8 cellular contexts compared by ENCODE assay signal in the genomic region with DNA sequence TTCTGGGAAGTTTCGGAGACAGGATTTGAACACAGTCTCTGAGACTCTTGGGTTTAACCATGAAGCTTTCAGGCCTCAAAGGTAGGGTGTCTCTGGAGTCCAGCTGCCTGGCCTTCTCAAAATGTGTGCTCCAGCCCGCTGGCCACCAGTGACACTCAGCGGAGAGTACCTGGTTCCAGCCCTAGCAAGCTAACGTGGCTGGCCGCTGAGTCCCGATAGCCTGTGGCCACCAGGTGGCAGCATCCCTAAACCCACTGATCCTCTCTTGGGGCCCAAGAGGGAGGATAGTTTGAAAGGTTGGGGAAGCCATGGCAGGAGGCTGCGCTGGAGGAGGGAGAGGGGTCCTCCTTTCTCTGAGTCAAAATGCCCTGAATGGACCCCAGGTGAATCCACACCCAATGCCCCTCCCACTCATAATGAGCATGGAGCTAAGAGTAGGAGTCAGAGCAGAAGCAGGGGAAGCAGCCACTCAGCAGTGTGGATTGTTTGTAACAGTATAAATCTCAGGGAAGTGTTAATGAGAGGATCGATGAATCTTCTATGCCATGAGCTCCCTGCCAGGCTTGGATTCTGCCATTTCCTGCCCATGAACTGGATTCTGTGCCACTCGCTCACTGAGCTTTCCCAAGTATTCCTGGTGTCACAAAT. TPM values are rescaled to one million over a fixed set of nuclear protein-coding genes. Genes with fewer than 3 reads are reported as not detected.
A peak's percentile ranks its signal among the peaks of the same experiment; 100 is the strongest.
DNase-seq lines count a peak whose midpoint lies in the region; ATAC-seq, FAIRE-seq and TF ChIP-seq lines count a peak whose summit lies in the region.

No MANE protein-coding gene starts in this region.

- no peaks in the 10 kb centered on the region for H3K9me2 ChIP-seq in OCI-LY7 (ENCODE audit: insufficient read depth, low read length)

- no peaks in the 10 kb centered on the region for H3K79me2 ChIP-seq in OCI-LY7 (ENCODE audit: insufficient read depth, low read depth, low read length)

- H3K4me1 ChIP-seq in OCI-LY7 (ENCODE audit: insufficient read depth, low read length, poor library complexity, severe bottlenecking): no peaks in the 10 kb centered on the region

- H3K27me3 Mint-ChIP-seq in CD14-positive monocyte (ENCODE audit: low read depth in 3 of 3) (peaks cover 0 to 12% (median 0%) of the 10 kb centered on the region in 3 donors), osteocyte (ENCODE audit: unreplicated experiment) (peaks cover 41% of the 10 kb centered on the region)
- H3K27me3 Mint-ChIP-seq in activated T-cell treated with anti-CD3 and anti-CD28 coated beads, Interleukin-2, amount 50 U/mL, for 24 hours: peaks cover 30% of the 10 kb centered on the region

- H3K4me2 ChIP-seq in OCI-LY7 (ENCODE audit: low read length): no peak overlapping the region

- CTCF ChIA-PET in OCI-LY7 (lab: Charles Lee; ENCODE audit: unreplicated experiment): interaction anchor here (0.6 to 0.7 kb wide), 2 partner anchors 108 to 115 kb away, joined by 3 read pairs; no protein-coding TSS in a partner anchor

- H3K4me1 Mint-ChIP-seq in CD14-positive monocyte: peaks cover 46% of the 10 kb centered on the region
- peaks cover 3% of the 10 kb centered on the region for H3K4me1 Mint-ChIP-seq in activated T-cell treated with anti-CD3 and anti-CD28 coated beads, Interleukin-2, amount 50 U/mL, for 24 hours (ENCODE audit: low read depth)
- peaks cover 10% of the 10 kb centered on the region for H3K4me1 Mint-ChIP-seq in osteocyte (ENCODE audit: unreplicated experiment)

- H2AFZ ChIP-seq in OCI-LY7 (ENCODE audit: low read length): no peak overlapping the region

- BruUV-seq in OCI-LY7 (replicated peaks; lab: Mats Ljungman, UMichigan): no TSS peak

- H3K9me3 Mint-ChIP-seq in CD14-positive monocyte (no peaks in the 10 kb centered on the region), osteocyte (ENCODE audit: unreplicated experiment) (no peaks in the 10 kb centered on the region)
- H3K9me3 Mint-ChIP-seq in activated T-cell treated with anti-CD3 and anti-CD28 coated beads, Interleukin-2, amount 50 U/mL, for 24 hours: no peaks in the 10 kb centered on the region

- POLR2A ChIA-PET in OCI-LY7 (lab: Charles Lee): no interaction called here

- DNase-seq in CD14-positive monocyte (ENCODE audit: low spot score): peak; percentile 59
- DNase-seq in GM19239 (ENCODE audit: insufficient read length, low spot score): peak; percentile 67
- DNase-seq in OCI-LY7 (ENCODE audit: low spot score): peak; percentile 58
- DNase-seq in activated T-cell treated with anti-CD3 and anti-CD28 coated beads, Interleukin-2, amount 50 U/mL, for 24 hours: peak; percentile 72
- DNase-seq in fibroblast of the aortic adventitia (ENCODE audit: low read depth): peak; percentile 44
- no peak for DNase-seq in osteocyte (ENCODE audit: extremely low spot score, unreplicated experiment)
- DNase-seq in urothelium cell line (ENCODE audit: low spot score): peak; percentile 60

- intact Hi-C loops in CD14-positive monocyte (cut with micrococcal nuclease) (loop anchor here (5.0 kb wide), 2 partner anchors 35 to 60 kb away; partner anchors contain the start of gene MACROH2A1 (in 2 of the 2)), OCI-LY7 (cut with micrococcal nuclease; ENCODE audit: unreplicated experiment) (loop anchor here (1.0 kb wide), 1 partner anchor 95 kb away; no protein-coding TSS in a partner anchor)

- peak; percentile 93 for TF ChIP-seq CTCF in CD14-positive monocyte (IDR thresholded peaks at IDR 0.05)
- TF ChIP-seq CTCF in OCI-LY7 (conservative IDR thresholded peaks at IDR 0.05; ENCODE audit: low read length): peak; percentile 90
- peak; percentile 78 for TF ChIP-seq CTCF in fibroblast of the aortic adventitia (IDR thresholded peaks at IDR 0.05; ENCODE audit: insufficient read depth, low read length)
- peak; percentile 77 for TF ChIP-seq CTCF in osteocyte (IDR thresholded peaks at IDR 0.05)

- H3K36me3 Mint-ChIP-seq in CD14-positive monocyte (peaks cover 0 to 4% of the 10 kb centered on the region in 2 donors), osteocyte (ENCODE audit: unreplicated experiment) (no peaks in the 10 kb centered on the region)
- H3K36me3 Mint-ChIP-seq in activated T-cell treated with anti-CD3 and anti-CD28 coated beads, Interleukin-2, amount 50 U/mL, for 24 hours (ENCODE audit: low read depth): no peaks in the 10 kb centered on the region

- no peak overlapping the region for H3K4me3 ChIP-seq in OCI-LY7 (ENCODE audit: low read depth, low read length, poor library complexity, severe bottlenecking)
- H3K4me3 ChIP-seq in fibroblast of the aortic adventitia (ENCODE audit: low read depth, low read length): no peak overlapping the region

- H4K20me1 ChIP-seq in OCI-LY7 (ENCODE audit: insufficient read depth, low read length): no peaks in the 10 kb centered on the region

- H3K27ac Mint-ChIP-seq in CD14-positive monocyte (peak overlapping the region in 6 of 7 donors; percentile 18 to 98 (median 68)), osteocyte (ENCODE audit: unreplicated experiment) (no peak overlapping the region)
- no peak overlapping the region for H3K27ac Mint-ChIP-seq in activated T-cell treated with anti-CD3 and anti-CD28 coated beads, Interleukin-2, amount 50 U/mL, for 24 hours

- FAIRE-seq in GM19239 (lab: Jason Lieb, UNC): peak; percentile 74
- FAIRE-seq in urothelium cell line (lab: Jason Lieb, UNC): no peak

- H3K9me3 ChIP-seq in OCI-LY7 (ENCODE audit: low read length): no peaks in the 10 kb centered on the region

- no peak overlapping the region for H3K4me3 Mint-ChIP-seq in CD14-positive monocyte
- no peak overlapping the region for H3K4me3 Mint-ChIP-seq in activated T-cell treated with anti-CD3 and anti-CD28 coated beads, Interleukin-2, amount 50 U/mL, for 24 hours
- no peak overlapping the region for H3K4me3 Mint-ChIP-seq in osteocyte (ENCODE audit: unreplicated experiment)

- peak; percentile 57 for ATAC-seq in HG03520 (IDR thresholded peaks at IDR 0.05; ENCODE audit: unreplicated experiment)

- H3K27ac ChIP-seq in OCI-LY7 (ENCODE audit: low read depth, low read length, poor library complexity, severe bottlenecking): no peak overlapping the region

- no peaks in the 10 kb centered on the region for H3K36me3 ChIP-seq in OCI-LY7 (ENCODE audit: insufficient read depth, low read length)

RNA-seq across cellular contexts. Expression of gene TIFAB, which starts 5.4 kb away (rescaled TPM):
- under 1 TPM; 0.29 to 0.50 TPM for polyA plus RNA-seq in CD14-positive monocyte
- not detected in 2 replicates for total RNA-seq in OCI-LY7 (2014; rRNA removed; shearing (Covaris generic))
- total RNA-seq in OCI-LY7 (2022) (not detected in 2 replicates), fibroblast of the aortic adventitia (ENCODE audit: low replicate concordance) (0.08 TPM in 1 of 2 replicates, not detected in the other), osteocyte (not detected in 2 replicates)

RNA-seq across cellular contexts. Expression of gene DCANP1, which starts 10.4 kb away (rescaled TPM):
- polyA plus RNA-seq in CD14-positive monocyte: under 1 TPM; 0.14 to 0.15 TPM
- total RNA-seq in OCI-LY7 (2014; rRNA removed; shearing (Covaris generic)): not detected in 2 replicates
- total RNA-seq in OCI-LY7 (2022) (not detected in 2 replicates), fibroblast of the aortic adventitia (ENCODE audit: low replicate concordance) (not detected in 2 replicates), osteocyte (not detected in 2 replicates)

RNA-seq across cellular contexts. Expression of gene MACROH2A1, which starts 58.5 kb away (rescaled TPM):
- 100 to 1,000 TPM; 352 to 443 TPM for polyA plus RNA-seq in CD14-positive monocyte
- total RNA-seq in OCI-LY7 (2014; rRNA removed; shearing (Covaris generic)): 356 and 388 TPM in 2 replicates
- total RNA-seq in OCI-LY7 (2022) (271 and 279 TPM in 2 replicates), fibroblast of the aortic adventitia (ENCODE audit: low replicate concordance) (116 and 132 TPM in 2 replicates), osteocyte (123 and 126 TPM in 2 replicates)

Comparison
In these comparisons a context has a peak if more than half of its experiments do, and no peak if none do; other contexts are left out.
1. H3K27ac Mint-ChIP-seq: peak in CD14-positive monocyte (6 of 7); none in activated T-cell treated with anti-CD3 and anti-CD28 coated beads, Interleukin-2, amount 50 U/mL, for 24 hours (single experiment) and osteocyte (single experiment).
2. Peak in every context shown above with its lines, with median percentiles within 50 percentile points of each other: CTCF ChIP-seq.